ENCODE assay signal across 14 cellular contexts in the genomic region with DNA sequence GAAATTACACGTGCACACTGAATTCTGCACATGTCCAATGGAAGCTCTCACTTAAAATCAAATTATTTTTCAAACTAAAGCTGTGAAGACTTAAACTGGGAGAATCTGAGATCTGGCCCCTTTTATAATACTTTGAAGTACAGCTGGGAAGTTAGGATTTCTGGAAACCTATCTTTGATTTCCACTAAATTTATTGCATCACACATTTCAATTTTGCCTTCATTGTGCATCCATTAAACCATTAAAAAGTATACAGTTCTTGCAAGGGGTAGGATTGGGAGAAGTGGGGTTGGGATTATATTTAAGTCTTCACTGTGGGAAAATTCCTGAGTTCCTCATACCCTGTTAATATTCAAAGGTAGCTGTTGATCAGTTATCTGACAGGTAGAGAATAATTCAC.
DNase-seq lines count a peak whose midpoint lies in the region; ATAC-seq, FAIRE-seq and TF ChIP-seq lines count a peak whose summit lies in the region.
"Had no signal": no experiment of that assay in that cellular context is flagged by ENCODE, and none has a peak within 500 bp of the region (broad histone marks: within the 10 kb centered on the region; RNA-seq: fewer than 3 reads in every experiment).

No MANE protein-coding gene starts in this region.

- no peak for TF ChIP-seq POLR2A in GM12891 (IDR thresholded peaks at IDR 0.05; ENCODE audit: low read depth, low read length)
- no peak for TF ChIP-seq POLR2A in lower leg skin (IDR thresholded peaks at IDR 0.05)

- FAIRE-seq in GM12891 (lab: Jason Lieb, UNC), result no peak
- FAIRE-seq: A204.1 had no signal

- TF ChIP-seq CTCF in DND-41 (IDR thresholded peaks at IDR 0.05; ENCODE audit: borderline replicate concordance, extremely low read depth, low read length, poor library complexity, severe bottlenecking), result no peak
- TF ChIP-seq CTCF in SU-DHL-6 (IDR thresholded peaks at IDR 0.05; ENCODE audit: insufficient read depth, low read length, poor library complexity, severe bottlenecking), result no peak
- no peak for TF ChIP-seq CTCF in nephron (IDR thresholded peaks at IDR 0.05; ENCODE audit: unreplicated experiment in 3 of 3)
- TF ChIP-seq CTCF in lower leg skin (IDR thresholded peaks at IDR 0.05), result no peak

- no peaks in the 10 kb centered on the region for H3K9me2 ChIP-seq in Karpas-422 (replicated peaks; ENCODE audit: insufficient read depth, low read length)
- no peaks in the 10 kb centered on the region for H3K9me2 ChIP-seq in SU-DHL-6 (replicated peaks; ENCODE audit: insufficient read depth, low read length)

- no peaks in the 10 kb centered on the region for H3K79me2 ChIP-seq in DND-41 (ENCODE audit: insufficient read depth, low read length)
- H3K79me2 ChIP-seq in Karpas-422 (ENCODE audit: low read length), result no peaks in the 10 kb centered on the region
- H3K79me2 ChIP-seq in SU-DHL-6 (ENCODE audit: insufficient read depth, low read length), result no peaks in the 10 kb centered on the region

- DNase-seq in DND-41, result no peak
- no peak for DNase-seq in Karpas-422
- no peak for DNase-seq in kidney glomerular epithelial cell (lab: John Stamatoyannopoulos, UW)
- no peak for DNase-seq in GM12891 (ENCODE audit: insufficient read length, low spot score)
- no peak for DNase-seq in lower leg skin (ENCODE audit: low spot score in 2 of 2)
- DNase-seq: CD8-positive, alpha-beta T cell; COR-L47; GF-D8; H7; KG1 had no signal

- H3K9ac ChIP-seq in DND-41 (ENCODE audit: low read depth, low read length) (no peak overlapping the region), Karpas-422 (ENCODE audit: low read length) (peak overlapping the region; percentile 47; the same call in 1 of the 2 replicates), SU-DHL-6 (ENCODE audit: low read length) (no peak overlapping the region)

- no peak overlapping the region for H3K4me3 ChIP-seq in DND-41 (ENCODE audit: low read depth in 1 of 2, low read length in 2 of 2)
- H3K4me3 ChIP-seq in Karpas-422 (ENCODE audit: low read length), result 0 out of 2 replicates have a peak overlapping the region, but pooled peaks have one; percentile 37
- no peak overlapping the region for H3K4me3 ChIP-seq in SU-DHL-6 (ENCODE audit: insufficient read depth, low read length, poor library complexity, severe bottlenecking)
- H3K4me3 ChIP-seq in lower leg skin (ENCODE audit: low read depth, poor library complexity, severe bottlenecking), result no peak overlapping the region
- H3K4me3 ChIP-seq: GM23338 had no signal

- H3K27me3 Mint-ChIP-seq in nephron (ENCODE audit: low read depth), result no peaks in the 10 kb centered on the region

- 61 to 71% methylated on average over 1 of the region's 1 CpG for WGBS in lower leg skin, 2 donors

- H3K4me1 Mint-ChIP-seq in nephron, result peaks cover 52% of the 10 kb centered on the region

- H3K27ac Mint-ChIP-seq in nephron, result peak overlapping the region; percentile 48 to 60 (median 54)
- H3K27ac Mint-ChIP-seq: CD8-positive, alpha-beta T cell; GM23338 had no signal

- H3K9me3 Mint-ChIP-seq in nephron, result no peaks in the 10 kb centered on the region
- H3K9me3 Mint-ChIP-seq: CD8-positive, alpha-beta T cell; GM23338 had no signal

- no peak overlapping the region for H3K4me2 ChIP-seq in DND-41 (ENCODE audit: insufficient read depth, low read length)
- peak overlapping the region; percentile 70 for H3K4me2 ChIP-seq in Karpas-422 (ENCODE audit: low read depth, low read length, poor library complexity, severe bottlenecking)
- H3K4me2 ChIP-seq in SU-DHL-6 (ENCODE audit: low read depth, low read length, poor library complexity, severe bottlenecking), result peak overlapping the region; percentile 47
- H3K4me2 ChIP-seq: GM23338 had no signal

- H3K4me1 ChIP-seq in DND-41 (ENCODE audit: insufficient read depth, low read length), result peaks cover 33% of the 10 kb centered on the region
- H3K4me1 ChIP-seq in Karpas-422 (ENCODE audit: low read length), result peaks cover 62% of the 10 kb centered on the region

- H3K36me3 ChIP-seq in DND-41 (ENCODE audit: insufficient read depth, low read length) (no peaks in the 10 kb centered on the region), Karpas-422 (ENCODE audit: insufficient read depth, low read length) (no peaks in the 10 kb centered on the region), SU-DHL-6 (ENCODE audit: low read length) (no peaks in the 10 kb centered on the region)

- H3K9me3 ChIP-seq in DND-41 (ENCODE audit: insufficient read depth, low read length, severe bottlenecking) (no peaks in the 10 kb centered on the region), Karpas-422 (ENCODE audit: low read length) (no peaks in the 10 kb centered on the region), SU-DHL-6 (ENCODE audit: insufficient read depth, low read length) (no peaks in the 10 kb centered on the region)

- H3K27ac ChIP-seq in DND-41 (ENCODE audit: low read length) (no peak overlapping the region), Karpas-422 (ENCODE audit: low read length) (peak overlapping the region; percentile 92), SU-DHL-6 (ENCODE audit: low read depth, low read length) (no peak overlapping the region)

- H3K36me3 Mint-ChIP-seq in nephron (ENCODE audit: low read depth), result no peaks in the 10 kb centered on the region
- H3K36me3 Mint-ChIP-seq: CD8-positive, alpha-beta T cell had no signal

- H3F3A ChIP-seq in SU-DHL-6 (ENCODE audit: insufficient read depth), result no peaks in the 10 kb centered on the region

- no peak overlapping the region for H3K4me3 Mint-ChIP-seq in nephron
- H3K4me3 Mint-ChIP-seq: CD8-positive, alpha-beta T cell; GM23338 had no signal

- H4K20me1 ChIP-seq in DND-41 (ENCODE audit: insufficient read depth, low read length) (no peaks in the 10 kb centered on the region), Karpas-422 (ENCODE audit: insufficient read depth, low read depth, low read length) (no peaks in the 10 kb centered on the region), SU-DHL-6 (ENCODE audit: low read depth, low read length) (no peaks in the 10 kb centered on the region)

- H2AFZ ChIP-seq in DND-41 (ENCODE audit: low read depth, low read length) (no peak overlapping the region), Karpas-422 (ENCODE audit: low read length) (peak overlapping the region; percentile 16; the same call in 1 of the 2 replicates), SU-DHL-6 (ENCODE audit: low read depth, low read length, severe bottlenecking) (peak overlapping the region; percentile 4)

- no peaks in the 10 kb centered on the region for H3K27me3 ChIP-seq in DND-41 (ENCODE audit: insufficient read depth, low read length, poor library complexity)
- H3K27me3 ChIP-seq in Karpas-422 (ENCODE audit: low read length), result no peaks in the 10 kb centered on the region
- H3K27me3 ChIP-seq in SU-DHL-6 (ENCODE audit: low read length), result no peaks in the 10 kb centered on the region

- intact Hi-C loops in lower leg skin (cut with DNase I; ENCODE audit: low total_unique reads), result no loop called here

- ATAC-seq in DND-41 (ENCODE audit: insufficient read depth, low read depth), result 0 out of 3 replicates have a peak, but pooled peaks have one; percentile 13
- ATAC-seq: CD8-positive, alpha-beta T cell; GM23338 had no signal

TF ChIP-seq in GM12891, 5 proteins besides CTCF, POLR2A, EP300 and RAD21:
- TF ChIP-seq PAX5 (IDR thresholded peaks at IDR 0.05; ENCODE audit: insufficient read depth, low read length, severe bottlenecking), result no peak
- no peak for TF ChIP-seq TAF1 (IDR thresholded peaks at IDR 0.05; ENCODE audit: low read depth, low read length)
- no peak for TF ChIP-seq POU2F2 (IDR thresholded peaks at IDR 0.05; ENCODE audit: low read depth, low read length)
- no peak for TF ChIP-seq POLR2AphosphoS5 (IDR thresholded peaks at IDR 0.05; ENCODE audit: low read depth, low read length)
- TF ChIP-seq SPI1 (IDR thresholded peaks at IDR 0.05; ENCODE audit: low read depth, low read length), result no peak
TF ChIP-seq in GM12891: peak in this region for 0.
